24 cellular contexts compared by ENCODE assay signal in genomic region chr10:122252805-122253204, GRCh38. TPM values are rescaled to one million over a fixed set of nuclear protein-coding genes. Genes with fewer than 3 reads are reported as not detected.
DNase-seq lines count a peak whose midpoint lies in the region; ATAC-seq and TF ChIP-seq lines count a peak whose summit lies in the region.
"Had no signal": no experiment of that assay in that cellular context is flagged by ENCODE, and none has a peak within 500 bp of the region (broad histone marks: within the 10 kb centered on the region; RNA-seq: fewer than 3 reads in every experiment).

No MANE protein-coding gene starts in this region.

- BruUV-seq in Panc1 (replicated peaks; lab: Mats Ljungman, UMichigan) = no TSS peak
- no TSS peak for BruUV-seq in Calu3 (replicated peaks; lab: Mats Ljungman, UMichigan)

- DNase-seq in ELF-1 (ENCODE audit: low read depth, low spot score) = peak; percentile 59
- DNase-seq in Panc1 (ENCODE audit: low read depth, low spot score) = no peak
- DNase-seq in glomerular visceral epithelial cell (ENCODE audit: extremely low spot score) = peak; percentile 9
- DNase-seq in uterus = no peak
- DNase-seq in Calu3 = no peak
- DNase-seq: activated CD4-positive, alpha-beta T cell treated with anti-CD3 and anti-CD28 coated beads for 36 hours; activated effector memory CD4-positive, alpha-beta T cell treated with anti-CD3 and anti-CD28 coated beads, Interleukin-2, amount 50 U/mL, for 16 hours; activated naive CD8-positive, alpha-beta T cell treated with anti-CD3 and anti-CD28 coated beads for 36 hours; activated T-cell treated with anti-CD3 and anti-CD28 coated beads, Interleukin-2, amount 50 U/mL, for 1 hour; glutamatergic neuron; mammary epithelial cell; MM.1S; NCI-H1417 treated with DMSO at 0.1 percent for 48 hours; NCI-H2081 treated with DMSO at 0.1 percent for 48 hours; NCI-H446; stimulated activated CD8-positive, alpha-beta memory T cell treated with anti-CD3 and anti-CD28 coated beads, Interleukin-4, amount 100 ng/mL, for 48 hours; T-helper 2 cell had no signal

- ATAC-seq in Panc1 = 0 out of 2 replicates have a peak, but pooled peaks have one; percentile 17
- no peak for ATAC-seq in HG02642 (IDR thresholded peaks at IDR 0.05; ENCODE audit: poor library complexity, unreplicated experiment)
- ATAC-seq: activated CD4-positive, alpha-beta T cell treated with anti-CD3 and anti-CD28 coated beads for 36 hours had no signal

- H3K9ac ChIP-seq in rectal smooth muscle tissue (ENCODE audit: low read length) = no peak overlapping the region
- H3K9ac ChIP-seq: BLaER1 had no signal

- CTCF ChIA-PET in Panc1 (lab: Charles Lee) (no interaction called here), Calu3 (lab: Charles Lee) (no interaction called here)

- H3K4me1 ChIP-seq in Panc1 (ENCODE audit: control insufficient read depth, insufficient read depth, low read length) (no peaks in the 10 kb centered on the region), rectal smooth muscle tissue (ENCODE audit: control insufficient read depth, insufficient read depth, low read length) (peaks cover 3% of the 10 kb centered on the region), uterus (no peaks in the 10 kb centered on the region)
- H3K4me1 ChIP-seq: tibial nerve had no signal

- no peaks in the 10 kb centered on the region for H3K27me3 Mint-ChIP-seq in Calu3 (ENCODE audit: unreplicated experiment)
- H3K27me3 Mint-ChIP-seq: activated CD4-positive, alpha-beta T cell treated with anti-CD3 and anti-CD28 coated beads for 36 hours had no signal

- intact Hi-C loops in Panc1 (cut with micrococcal nuclease; ENCODE audit: unreplicated experiment) = no loop called here
- intact Hi-C loops in uterus (cut with DNase I; ENCODE audit: low total_unique reads) = no loop called here
- intact Hi-C loops in Calu3 (cut with micrococcal nuclease; ENCODE audit: unreplicated experiment) = no loop called here

- no peaks in the 10 kb centered on the region for H3K4me1 Mint-ChIP-seq in Calu3 (ENCODE audit: low read depth, unreplicated experiment)
- H3K4me1 Mint-ChIP-seq: activated CD4-positive, alpha-beta T cell treated with anti-CD3 and anti-CD28 coated beads for 36 hours; activated naive CD8-positive, alpha-beta T cell treated with anti-CD3 and anti-CD28 coated beads for 36 hours had no signal

- H3K4me3 Mint-ChIP-seq in Calu3 (ENCODE audit: low read depth, unreplicated experiment) = no peak overlapping the region
- H3K4me3 Mint-ChIP-seq: activated CD4-positive, alpha-beta T cell treated with anti-CD3 and anti-CD28 coated beads for 36 hours; activated naive CD8-positive, alpha-beta T cell treated with anti-CD3 and anti-CD28 coated beads for 36 hours had no signal

- H3K4me3 ChIP-seq in Panc1 (ENCODE audit: low read depth in 2 of 2, low read length in 2 of 2) (no peak overlapping the region), rectal smooth muscle tissue (ENCODE audit: low read length) (no peak overlapping the region), uterus (no peak overlapping the region)
- H3K4me3 ChIP-seq: BLaER1, SK-N-MC, tibial nerve had no signal

- H3K27ac Mint-ChIP-seq in Calu3 (ENCODE audit: unreplicated experiment) = no peak overlapping the region
- H3K27ac Mint-ChIP-seq: activated CD4-positive, alpha-beta T cell treated with anti-CD3 and anti-CD28 coated beads for 36 hours; activated naive CD8-positive, alpha-beta T cell treated with anti-CD3 and anti-CD28 coated beads for 36 hours had no signal

- in situ Hi-C loops in Panc1 (cut with HindIII; ENCODE audit: low pct_unique_long_range_greater_than_20kb, low sequenced_read_pairs) = no loop called here

- H3K9me3 Mint-ChIP-seq in Calu3 (ENCODE audit: low read depth, unreplicated experiment) = no peaks in the 10 kb centered on the region
- H3K9me3 Mint-ChIP-seq: activated naive CD8-positive, alpha-beta T cell treated with anti-CD3 and anti-CD28 coated beads for 36 hours had no signal

- peaks cover 8% of the 10 kb centered on the region for H3K36me3 ChIP-seq in Panc1 (ENCODE audit: control insufficient read depth, insufficient read depth, low read length)
- peaks cover 9% of the 10 kb centered on the region for H3K36me3 ChIP-seq in rectal smooth muscle tissue (ENCODE audit: control insufficient read depth, insufficient read depth, low read length)
- no peaks in the 10 kb centered on the region for H3K36me3 ChIP-seq in uterus

- no peak for TF ChIP-seq POLR2A in uterus (IDR thresholded peaks at IDR 0.05)

- H3K27me3 ChIP-seq in Panc1 (ENCODE audit: control insufficient read depth, insufficient read depth, low read length) = no peaks in the 10 kb centered on the region
- H3K27me3 ChIP-seq in rectal smooth muscle tissue (ENCODE audit: control insufficient read depth, insufficient read depth, low read length) = no peaks in the 10 kb centered on the region
- H3K27me3 ChIP-seq in uterus = no peaks in the 10 kb centered on the region
- H3K27me3 ChIP-seq: BLaER1, tibial nerve had no signal

- POLR2A ChIA-PET in Panc1 (lab: Charles Lee) = no interaction called here

- H3K9me3 ChIP-seq in Panc1 (ENCODE audit: control insufficient read depth, insufficient read depth, low read depth, low read length) (no peaks in the 10 kb centered on the region), uterus (no peaks in the 10 kb centered on the region)
- H3K9me3 ChIP-seq: BLaER1, tibial nerve had no signal

- H3K36me3 Mint-ChIP-seq in Calu3 (ENCODE audit: insufficient read depth, unreplicated experiment) = peaks cover 5% of the 10 kb centered on the region
- H3K36me3 Mint-ChIP-seq: activated naive CD8-positive, alpha-beta T cell treated with anti-CD3 and anti-CD28 coated beads for 36 hours had no signal

- H3K27ac ChIP-seq in Panc1 (ENCODE audit: low read length) (no peak overlapping the region), rectal smooth muscle tissue (ENCODE audit: low read depth, low read length) (peak overlapping the region; percentile 19), uterus (no peak overlapping the region)
- H3K27ac ChIP-seq: BLaER1, SK-N-MC, tibial nerve had no signal

- TF ChIP-seq CTCF in Panc1 (IDR thresholded peaks at IDR 0.05) (no peak), uterus (IDR thresholded peaks at IDR 0.05) (no peak), Calu3 (IDR thresholded peaks at IDR 0.05; ENCODE audit: unreplicated experiment) (no peak)

RNA-seq across cellular contexts. Expression of gene BTBD16, which starts 18.3 kb away (rescaled TPM):
- total RNA-seq in Panc1 (2021; ENCODE audit: unreplicated experiment) = 0.82 TPM
- 0.71 TPM for polyA plus RNA-seq in Panc1 (2012; ENCODE audit: insufficient read length)
- under 1 TPM in 2 of 4 donors, not detected in 2; 0.14 to 0.46 TPM for total RNA-seq in uterus
- 0.35 TPM in 1 of 2 replicates, not detected in the other for total RNA-seq in Calu3 (2022)
- total RNA-seq: activated CD4-positive, alpha-beta T cell treated with anti-CD3 and anti-CD28 coated beads for 36 hours; activated naive CD8-positive, alpha-beta T cell treated with anti-CD3 and anti-CD28 coated beads for 36 hours; endothelial cell of umbilical vein; skeletal muscle tissue had no signal

Comparison
In these comparisons a context has a peak if more than half of its experiments do, and no peak if none do; other contexts are left out.
1. DNase-seq: peak in ELF-1 (single experiment) and glomerular visceral epithelial cell (single experiment); none in Panc1 (single experiment), uterus (0 of 2) and Calu3 (single experiment).